Comparison of ENCODE assay signal across 21 cellular contexts in the genomic region with DNA sequence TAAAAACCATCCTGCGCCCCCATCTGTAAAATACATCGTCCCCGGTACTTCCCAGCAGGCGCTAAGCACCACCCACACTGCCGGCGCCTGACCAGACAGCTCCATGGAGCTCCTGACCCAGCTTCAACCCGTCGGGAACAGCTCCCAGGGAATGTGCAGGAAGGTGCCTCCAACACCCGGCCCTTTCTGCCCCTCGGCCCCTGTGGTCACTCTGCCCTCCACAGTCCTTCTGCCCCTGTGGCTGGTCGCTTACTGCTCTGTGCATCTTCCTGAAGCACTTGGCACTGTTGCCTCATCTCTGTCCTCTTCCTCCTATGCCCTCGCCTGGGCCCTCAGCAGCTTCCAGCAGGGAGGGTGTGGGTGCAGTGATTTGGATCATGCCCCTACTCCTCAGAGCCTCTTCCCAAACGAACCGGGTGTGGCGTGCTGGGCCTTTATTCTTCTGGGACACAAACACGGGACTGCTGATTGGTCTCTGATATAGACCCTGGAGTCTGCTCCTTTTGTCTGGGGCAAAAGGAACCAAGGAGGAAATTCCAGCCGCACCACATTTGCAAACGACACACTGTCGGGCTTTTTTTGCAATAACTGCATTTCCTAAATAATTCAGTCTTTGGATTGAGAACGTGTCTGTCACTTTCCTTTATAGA.
A peak's percentile ranks its signal among the peaks of the same experiment; 100 is the strongest.
DNase-seq lines count a peak whose midpoint lies in the region; ATAC-seq and TF ChIP-seq lines count a peak whose summit lies in the region.
"Had no signal": no experiment of that assay in that cellular context is flagged by ENCODE, and none has a peak within 500 bp of the region (broad histone marks: within the 10 kb centered on the region; RNA-seq: fewer than 3 reads in every experiment).

No MANE protein-coding gene starts in this region.

- peaks cover 0 to 6% of the 10 kb centered on the region in 2 donors for H3K36me3 Mint-ChIP-seq in activated naive CD4-positive, alpha-beta T cell treated with anti-CD3 and anti-CD28 coated beads, Interleukin-2, amount 50 U/mL, for 72 hours
- peaks cover 67% of the 10 kb centered on the region for H3K36me3 Mint-ChIP-seq in brain

- no peak overlapping the region for H3K4me3 ChIP-seq in thyroid gland (replicated peaks in 1 of 3)
- H3K4me3 ChIP-seq in ascending aorta: no peak overlapping the region
- H3K4me3 ChIP-seq: tibial artery had no signal

- no peak for ATAC-seq in activated naive CD4-positive, alpha-beta T cell treated with anti-CD3 and anti-CD28 coated beads, Interleukin-2, amount 50 U/mL, for 72 hours
- no peak for ATAC-seq in HG03378 (IDR thresholded peaks at IDR 0.05; ENCODE audit: unreplicated experiment)
- ATAC-seq: activated CD4-positive, alpha-beta T cell treated with anti-CD3 and anti-CD28 coated beads for 36 hours had no signal

- peaks cover 42% of the 10 kb centered on the region for H3K4me1 Mint-ChIP-seq in brain
- H3K4me1 Mint-ChIP-seq: activated CD4-positive, alpha-beta T cell treated with anti-CD3 and anti-CD28 coated beads for 36 hours; activated naive CD8-positive, alpha-beta T cell treated with anti-CD3 and anti-CD28 coated beads, Interleukin-2, amount 10 ng/mL, durations not matched to agents 7 days and 5 days had no signal

- H3K4me1 ChIP-seq in thyroid gland (peaks cover 39 to 52% of the 10 kb centered on the region in 2 donors), ascending aorta (no peaks in the 10 kb centered on the region)
- H3K4me1 ChIP-seq: tibial artery had no signal

- H3K27me3 ChIP-seq in thyroid gland (no peaks in the 10 kb centered on the region), ascending aorta (no peaks in the 10 kb centered on the region)
- H3K27me3 ChIP-seq: brain microvascular endothelial cell, tibial artery had no signal

- DNase-seq in activated naive CD4-positive, alpha-beta T cell treated with anti-CD3 and anti-CD28 coated beads, Interleukin-2, amount 50 U/mL, for 72 hours (ENCODE audit: low spot score in 2 of 2): no peak
- DNase-seq in activated naive CD4-positive, alpha-beta T cell treated with anti-CD3 and anti-CD28 coated beads, Interleukin-2, amount 50 U/mL, for 16 hours: no peak
- DNase-seq in islet precursor cell (peak; percentile 48), thyroid gland (peak; percentile 38 to 47), ascending aorta (ENCODE audit: low spot score in 2 of 2) (no peak), NCI-H2029 treated with DMSO at 0.1 percent for 48 hours (lab: John Stamatoyannopoulos, UW) (no peak)
- DNase-seq: activated CD4-positive, alpha-beta T cell treated with anti-CD3 and anti-CD28 coated beads for 36 hours; activated naive CD8-positive, alpha-beta T cell treated with anti-CD3 and anti-CD28 coated beads, Interleukin-2, amount 10 ng/mL, durations not matched to agents 7 days and 5 days; brain microvascular endothelial cell; Calu3; glutamatergic neuron; NCI-H1048; NCI-H1930; NCI-H2227 treated with DMSO at 0.1 percent for 48 hours; SIG-M5; stimulated activated CD4-positive, alpha-beta T cell treated with anti-CD3 and anti-CD28 coated beads, Interleukin-4, amount 100 ng/mL, for 1 hour; stimulated activated naive CD4-positive, alpha-beta T cell treated with Interleukin-2 at 50 U/mL for 16 hours had no signal

- H3K9me3 Mint-ChIP-seq in activated naive CD4-positive, alpha-beta T cell treated with anti-CD3 and anti-CD28 coated beads, Interleukin-2, amount 50 U/mL, for 72 hours: no peaks in the 10 kb centered on the region
- no peaks in the 10 kb centered on the region for H3K9me3 Mint-ChIP-seq in brain
- H3K9me3 Mint-ChIP-seq: activated naive CD8-positive, alpha-beta T cell treated with anti-CD3 and anti-CD28 coated beads, Interleukin-2, amount 10 ng/mL, durations not matched to agents 7 days and 5 days; activated T-helper 2 cell treated with anti-CD3 and anti-CD28 coated beads, Interferon-gamma antibody, Interleukin-2, Interleukin-4, amounts not matched to agents 10 μg/mL and 5 μg/mL and 100 μg/mL, durations not matched to agents 14 hours and 24 hours and 36 hours had no signal

- no peak for TF ChIP-seq POLR2A in thyroid gland (IDR thresholded peaks at IDR 0.05)

- H3K36me3 ChIP-seq in thyroid gland: peaks cover 4 to 7% of the 10 kb centered on the region in 2 donors
- peaks cover 30 to 46% of the 10 kb centered on the region in 2 donors for H3K36me3 ChIP-seq in ascending aorta

- H3K27me3 Mint-ChIP-seq in brain: no peaks in the 10 kb centered on the region
- H3K27me3 Mint-ChIP-seq: activated CD4-positive, alpha-beta T cell treated with anti-CD3 and anti-CD28 coated beads for 36 hours; activated naive CD8-positive, alpha-beta T cell treated with anti-CD3 and anti-CD28 coated beads, Interleukin-2, amount 10 ng/mL, durations not matched to agents 7 days and 5 days had no signal

- TF ChIP-seq CTCF in brain (conservative IDR thresholded peaks at IDR 0.05) (no peak), thyroid gland (IDR thresholded peaks at IDR 0.05) (no peak), ascending aorta (IDR thresholded peaks at IDR 0.05) (no peak)

- H3K27ac ChIP-seq in thyroid gland: peak overlapping the region; percentile 85 to 89 (median 86)
- H3K27ac ChIP-seq in ascending aorta: no peak overlapping the region
- H3K27ac ChIP-seq: brain microvascular endothelial cell, tibial artery had no signal

- intact Hi-C loops in thyroid gland (cut with DNase I) (no loop called here), ascending aorta (cut with DNase I) (no loop called here)

- H3K27ac Mint-ChIP-seq in activated naive CD4-positive, alpha-beta T cell treated with anti-CD3 and anti-CD28 coated beads, Interleukin-2, amount 50 U/mL, for 72 hours: peak overlapping the region; percentile 23 to 68
- peak overlapping the region in 4 of 5 experiments; percentile 54 to 96 (median 86) for H3K27ac Mint-ChIP-seq in brain
- H3K27ac Mint-ChIP-seq: activated CD4-positive, alpha-beta T cell treated with anti-CD3 and anti-CD28 coated beads for 36 hours; activated naive CD8-positive, alpha-beta T cell treated with anti-CD3 and anti-CD28 coated beads, Interleukin-2, amount 10 ng/mL, durations not matched to agents 7 days and 5 days; activated T-helper 2 cell treated with anti-CD3 and anti-CD28 coated beads, Interferon-gamma antibody, Interleukin-2, Interleukin-4, amounts not matched to agents 10 μg/mL and 5 μg/mL and 100 μg/mL, durations not matched to agents 14 hours and 24 hours and 36 hours had no signal

- H3K9me3 ChIP-seq in thyroid gland (no peaks in the 10 kb centered on the region), ascending aorta (no peaks in the 10 kb centered on the region)
- H3K9me3 ChIP-seq: tibial artery had no signal

- 62 to 67% methylated on average over 20 of the region's 20 CpGs for WGBS in thyroid gland, 2 donors

- no peak overlapping the region for H3K4me3 Mint-ChIP-seq in brain
- H3K4me3 Mint-ChIP-seq: activated CD4-positive, alpha-beta T cell treated with anti-CD3 and anti-CD28 coated beads for 36 hours; activated naive CD8-positive, alpha-beta T cell treated with anti-CD3 and anti-CD28 coated beads, Interleukin-2, amount 10 ng/mL, durations not matched to agents 7 days and 5 days had no signal

Comparison
In these comparisons a context has a peak if more than half of its experiments do, and no peak if none do; other contexts are left out.
1. DNase-seq: peak in islet precursor cell (single experiment) and thyroid gland (2 of 2); none in activated naive CD4-positive, alpha-beta T cell treated with anti-CD3 and anti-CD28 coated beads, Interleukin-2, amount 50 U/mL, for 72 hours (0 of 2), activated naive CD4-positive, alpha-beta T cell treated with anti-CD3 and anti-CD28 coated beads, Interleukin-2, amount 50 U/mL, for 16 hours (single experiment), ascending aorta (0 of 2) and NCI-H2029 treated with DMSO at 0.1 percent for 48 hours (single experiment).
2. H3K27ac ChIP-seq: peak in thyroid gland (3 of 3); none in ascending aorta (0 of 2).